ENCODE assay signal across 1 cellular context in the genomic region with DNA sequence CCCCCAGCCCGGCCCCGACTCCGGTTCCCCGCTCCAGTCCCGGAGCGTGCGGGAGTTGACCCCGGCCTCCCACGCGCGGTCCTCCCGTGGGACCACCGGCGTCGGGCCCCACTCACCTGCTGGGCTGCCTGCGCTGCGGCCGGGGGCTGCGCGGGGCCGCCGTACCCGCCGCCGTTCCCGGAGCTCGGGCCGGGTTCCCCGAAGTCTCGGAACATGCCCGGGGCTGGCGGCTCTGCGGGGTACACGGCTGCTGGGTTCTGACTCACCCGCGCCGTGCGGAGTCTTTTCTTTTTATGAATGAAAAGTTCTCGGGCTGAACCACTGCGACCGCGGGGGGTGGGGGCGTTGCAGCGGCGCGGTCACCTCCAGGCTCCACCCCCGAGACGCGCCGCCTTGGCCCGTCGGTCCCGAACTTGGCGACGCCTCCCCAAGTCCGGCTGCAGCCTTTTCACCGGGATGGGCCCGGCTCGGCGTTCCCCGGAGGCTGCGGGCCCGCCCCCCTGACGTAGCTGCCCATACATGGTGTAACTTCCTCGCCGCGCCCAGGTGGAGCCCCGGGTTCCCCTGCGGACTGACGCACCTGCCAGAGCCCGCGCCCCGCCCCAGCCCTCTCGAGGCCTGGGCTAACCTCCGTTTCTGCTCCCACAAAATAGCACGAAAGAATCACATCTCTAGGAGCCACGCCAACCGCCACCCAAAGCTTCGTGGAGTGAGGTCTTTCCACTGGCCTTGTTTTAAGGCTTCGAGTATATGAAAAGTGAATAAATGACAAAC.
TF ChIP-seq lines count a peak whose summit lies in the region.

TSS of gene FOSL1 (minus strand) at position 264 of the 774 bp plus-strand sequence. CDS start at position 215, 49 bp downstream.

TF ChIP-seq in HepG2, 621 proteins besides CTCF, POLR2A, EP300 and RAD21 (continued from another document and continues in another):
- TF ChIP-seq, protein P1, sequence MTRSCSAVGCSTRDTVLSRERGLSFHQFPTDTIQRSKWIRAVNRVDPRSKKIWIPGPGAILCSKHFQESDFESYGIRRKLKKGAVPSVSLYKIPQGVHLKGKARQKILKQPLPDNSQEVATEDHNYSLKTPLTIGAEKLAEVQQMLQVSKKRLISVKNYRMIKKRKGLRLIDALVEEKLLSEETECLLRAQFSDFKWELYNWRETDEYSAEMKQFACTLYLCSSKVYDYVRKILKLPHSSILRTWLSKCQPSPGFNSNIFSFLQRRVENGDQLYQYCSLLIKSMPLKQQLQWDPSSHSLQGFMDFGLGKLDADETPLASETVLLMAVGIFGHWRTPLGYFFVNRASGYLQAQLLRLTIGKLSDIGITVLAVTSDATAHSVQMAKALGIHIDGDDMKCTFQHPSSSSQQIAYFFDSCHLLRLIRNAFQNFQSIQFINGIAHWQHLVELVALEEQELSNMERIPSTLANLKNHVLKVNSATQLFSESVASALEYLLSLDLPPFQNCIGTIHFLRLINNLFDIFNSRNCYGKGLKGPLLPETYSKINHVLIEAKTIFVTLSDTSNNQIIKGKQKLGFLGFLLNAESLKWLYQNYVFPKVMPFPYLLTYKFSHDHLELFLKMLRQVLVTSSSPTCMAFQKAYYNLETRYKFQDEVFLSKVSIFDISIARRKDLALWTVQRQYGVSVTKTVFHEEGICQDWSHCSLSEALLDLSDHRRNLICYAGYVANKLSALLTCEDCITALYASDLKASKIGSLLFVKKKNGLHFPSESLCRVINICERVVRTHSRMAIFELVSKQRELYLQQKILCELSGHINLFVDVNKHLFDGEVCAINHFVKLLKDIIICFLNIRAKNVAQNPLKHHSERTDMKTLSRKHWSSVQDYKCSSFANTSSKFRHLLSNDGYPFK (CRISPR knock-in tag; IDR thresholded peaks at IDR 0.05; ENCODE audit: borderline replicate concordance): no peak
- TF ChIP-seq DZIP1 (CRISPR knock-in tag; IDR thresholded peaks at IDR 0.05) (0 out of 2 replicates have a peak, but pooled peaks have one; percentile 28), ZNF350 (CRISPR knock-in tag; IDR thresholded peaks at IDR 0.05; ENCODE audit: borderline replicate concordance, low read depth) (no peak), SAFB2 (CRISPR knock-in tag; IDR thresholded peaks at IDR 0.05; ENCODE audit: borderline replicate concordance, low read depth) (no peak), ZNF343 (CRISPR knock-in tag; IDR thresholded peaks at IDR 0.05) (no peak), ZBTB7A (CRISPR knock-in tag; IDR thresholded peaks at IDR 0.05) (no peak), ZNF577 (CRISPR knock-in tag; IDR thresholded peaks at IDR 0.05; ENCODE audit: borderline replicate concordance, low read depth) (no peak), MBD4 (IDR thresholded peaks at IDR 0.05; ENCODE audit: borderline replicate concordance, low read length) (no peak), BCL6 (CRISPR knock-in tag; IDR thresholded peaks at IDR 0.05) (peak; percentile 55; the same call in 1 of the 2 replicates), REPIN1 (CRISPR knock-in tag; IDR thresholded peaks at IDR 0.05; ENCODE audit: borderline replicate concordance, low read depth) (no peak; the same call in 1 of the 2 replicates), TOE1 (CRISPR knock-in tag; IDR thresholded peaks at IDR 0.05) (no peak), ZSCAN12 (CRISPR knock-in tag; IDR thresholded peaks at IDR 0.05) (no peak), DMAP1 (CRISPR knock-in tag; IDR thresholded peaks at IDR 0.05) (no peak), ZNF570 (CRISPR knock-in tag; IDR thresholded peaks at IDR 0.05; ENCODE audit: borderline replicate concordance) (no peak), KDM5B (CRISPR knock-in tag; IDR thresholded peaks at IDR 0.05; ENCODE audit: borderline replicate concordance) (no peak), ZSCAN31 (CRISPR knock-in tag; IDR thresholded peaks at IDR 0.05; ENCODE audit: low read depth) (peak; percentile 39), ZNF441 (CRISPR knock-in tag; IDR thresholded peaks at IDR 0.05; ENCODE audit: borderline replicate concordance) (no peak), ZBTB42 (CRISPR knock-in tag; IDR thresholded peaks at IDR 0.05) (no peak), POGZ (CRISPR knock-in tag; IDR thresholded peaks at IDR 0.05) (no peak), ZNF883 (CRISPR knock-in tag; IDR thresholded peaks at IDR 0.05; ENCODE audit: not compliant biosample characterization) (no peak), SMYD3 (CRISPR knock-in tag; IDR thresholded peaks at IDR 0.05) (no peak), ZNF556 (CRISPR knock-in tag; IDR thresholded peaks at IDR 0.05; ENCODE audit: borderline replicate concordance) (no peak), SNAI1 (CRISPR knock-in tag; IDR thresholded peaks at IDR 0.05; ENCODE audit: borderline replicate concordance) (peak; percentile 59; the same call in 1 of the 2 replicates), RELA (CRISPR knock-in tag; IDR thresholded peaks at IDR 0.05) (no peak), ISL2 (CRISPR knock-in tag; IDR thresholded peaks at IDR 0.05) (no peak), MTF1 (CRISPR knock-in tag; IDR thresholded peaks at IDR 0.05) (no peak), ZSCAN22 (CRISPR knock-in tag; IDR thresholded peaks at IDR 0.05) (no peak), GLI4 (CRISPR knock-in tag; IDR thresholded peaks at IDR 0.05; ENCODE audit: borderline replicate concordance) (no peak), MAX (IDR thresholded peaks at IDR 0.05) (peak; percentile 82), SIX1 (CRISPR knock-in tag; IDR thresholded peaks at IDR 0.05; ENCODE audit: borderline replicate concordance) (no peak), SRSF9 (IDR thresholded peaks at IDR 0.05; ENCODE audit: borderline replicate concordance, insufficient read depth, low read depth, low read length, poor library complexity, severe bottlenecking) (no peak), CENPX (CRISPR knock-in tag; IDR thresholded peaks at IDR 0.05) (no peak), SALL1 (CRISPR knock-in tag; IDR thresholded peaks at IDR 0.05) (peak; percentile 47; the same call in 1 of the 2 replicates), PHF5A (CRISPR knock-in tag; IDR thresholded peaks at IDR 0.05; ENCODE audit: low read depth, unreplicated experiment) (no peak), ADNP (CRISPR knock-in tag; IDR thresholded peaks at IDR 0.05) (no peak), NPAS2 (CRISPR knock-in tag; IDR thresholded peaks at IDR 0.05; ENCODE audit: borderline replicate concordance) (no peak), ZNF512B (CRISPR knock-in tag; IDR thresholded peaks at IDR 0.05; ENCODE audit: borderline replicate concordance) (no peak), ZNF572 (CRISPR knock-in tag; IDR thresholded peaks at IDR 0.05) (no peak), HOXD1 (CRISPR knock-in tag; IDR thresholded peaks at IDR 0.05) (no peak), NFKBIZ (CRISPR knock-in tag; IDR thresholded peaks at IDR 0.05) (no peak), SMAD9 (CRISPR knock-in tag; IDR thresholded peaks at IDR 0.05) (no peak; the same call in 1 of the 2 replicates), RBM22 (optimal IDR thresholded peaks at IDR 0.05; ENCODE audit: low read length) (no peak), ERF (CRISPR knock-in tag; IDR thresholded peaks at IDR 0.05) (peak; percentile 58), ZC3H13 (CRISPR knock-in tag; IDR thresholded peaks at IDR 0.05) (no peak)
- TF ChIP-seq, protein P2, sequence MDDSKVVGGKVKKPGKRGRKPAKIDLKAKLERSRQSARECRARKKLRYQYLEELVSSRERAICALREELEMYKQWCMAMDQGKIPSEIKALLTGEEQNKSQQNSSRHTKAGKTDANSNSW (CRISPR knock-in tag; IDR thresholded peaks at IDR 0.05; ENCODE audit: borderline replicate concordance): no peak; the same call in 1 of the 2 replicates
- TF ChIP-seq, protein P3, sequence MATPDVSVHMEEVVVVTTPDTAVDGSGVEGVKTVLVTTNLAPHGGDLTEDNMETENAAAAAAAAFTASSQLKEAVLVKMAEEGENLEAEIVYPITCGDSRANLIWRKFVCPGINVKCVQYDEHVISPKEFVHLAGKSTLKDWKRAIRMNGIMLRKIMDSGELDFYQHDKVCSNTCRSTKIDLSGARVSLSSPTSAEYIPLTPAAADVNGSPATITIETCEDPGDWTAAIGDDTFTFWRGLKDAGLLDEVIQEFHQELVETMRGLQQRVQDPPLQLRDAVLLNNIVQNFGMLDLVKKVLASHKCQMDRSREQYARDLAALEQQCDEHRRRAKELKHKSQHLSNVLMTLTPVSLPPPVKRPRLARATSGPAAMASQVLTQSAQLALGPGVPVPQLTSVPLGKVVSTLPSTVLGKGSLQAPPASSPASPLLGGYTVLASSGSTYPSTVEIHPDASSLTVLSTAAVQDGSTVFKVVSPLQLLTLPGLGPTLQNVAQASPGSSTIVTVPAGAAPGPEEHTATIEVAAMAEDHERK (CRISPR knock-in tag; IDR thresholded peaks at IDR 0.05; ENCODE audit: low read depth): no peak
- TF ChIP-seq, protein P4, sequence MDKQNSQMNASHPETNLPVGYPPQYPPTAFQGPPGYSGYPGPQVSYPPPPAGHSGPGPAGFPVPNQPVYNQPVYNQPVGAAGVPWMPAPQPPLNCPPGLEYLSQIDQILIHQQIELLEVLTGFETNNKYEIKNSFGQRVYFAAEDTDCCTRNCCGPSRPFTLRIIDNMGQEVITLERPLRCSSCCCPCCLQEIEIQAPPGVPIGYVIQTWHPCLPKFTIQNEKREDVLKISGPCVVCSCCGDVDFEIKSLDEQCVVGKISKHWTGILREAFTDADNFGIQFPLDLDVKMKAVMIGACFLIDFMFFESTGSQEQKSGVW (CRISPR knock-in tag; IDR thresholded peaks at IDR 0.05; ENCODE audit: borderline replicate concordance): no peak
- TF ChIP-seq, protein P5, sequence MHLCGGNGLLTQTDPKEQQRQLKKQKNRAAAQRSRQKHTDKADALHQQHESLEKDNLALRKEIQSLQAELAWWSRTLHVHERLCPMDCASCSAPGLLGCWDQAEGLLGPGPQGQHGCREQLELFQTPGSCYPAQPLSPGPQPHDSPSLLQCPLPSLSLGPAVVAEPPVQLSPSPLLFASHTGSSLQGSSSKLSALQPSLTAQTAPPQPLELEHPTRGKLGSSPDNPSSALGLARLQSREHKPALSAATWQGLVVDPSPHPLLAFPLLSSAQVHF (CRISPR knock-in tag; IDR thresholded peaks at IDR 0.05): no peak
- TF ChIP-seq, protein P6, sequence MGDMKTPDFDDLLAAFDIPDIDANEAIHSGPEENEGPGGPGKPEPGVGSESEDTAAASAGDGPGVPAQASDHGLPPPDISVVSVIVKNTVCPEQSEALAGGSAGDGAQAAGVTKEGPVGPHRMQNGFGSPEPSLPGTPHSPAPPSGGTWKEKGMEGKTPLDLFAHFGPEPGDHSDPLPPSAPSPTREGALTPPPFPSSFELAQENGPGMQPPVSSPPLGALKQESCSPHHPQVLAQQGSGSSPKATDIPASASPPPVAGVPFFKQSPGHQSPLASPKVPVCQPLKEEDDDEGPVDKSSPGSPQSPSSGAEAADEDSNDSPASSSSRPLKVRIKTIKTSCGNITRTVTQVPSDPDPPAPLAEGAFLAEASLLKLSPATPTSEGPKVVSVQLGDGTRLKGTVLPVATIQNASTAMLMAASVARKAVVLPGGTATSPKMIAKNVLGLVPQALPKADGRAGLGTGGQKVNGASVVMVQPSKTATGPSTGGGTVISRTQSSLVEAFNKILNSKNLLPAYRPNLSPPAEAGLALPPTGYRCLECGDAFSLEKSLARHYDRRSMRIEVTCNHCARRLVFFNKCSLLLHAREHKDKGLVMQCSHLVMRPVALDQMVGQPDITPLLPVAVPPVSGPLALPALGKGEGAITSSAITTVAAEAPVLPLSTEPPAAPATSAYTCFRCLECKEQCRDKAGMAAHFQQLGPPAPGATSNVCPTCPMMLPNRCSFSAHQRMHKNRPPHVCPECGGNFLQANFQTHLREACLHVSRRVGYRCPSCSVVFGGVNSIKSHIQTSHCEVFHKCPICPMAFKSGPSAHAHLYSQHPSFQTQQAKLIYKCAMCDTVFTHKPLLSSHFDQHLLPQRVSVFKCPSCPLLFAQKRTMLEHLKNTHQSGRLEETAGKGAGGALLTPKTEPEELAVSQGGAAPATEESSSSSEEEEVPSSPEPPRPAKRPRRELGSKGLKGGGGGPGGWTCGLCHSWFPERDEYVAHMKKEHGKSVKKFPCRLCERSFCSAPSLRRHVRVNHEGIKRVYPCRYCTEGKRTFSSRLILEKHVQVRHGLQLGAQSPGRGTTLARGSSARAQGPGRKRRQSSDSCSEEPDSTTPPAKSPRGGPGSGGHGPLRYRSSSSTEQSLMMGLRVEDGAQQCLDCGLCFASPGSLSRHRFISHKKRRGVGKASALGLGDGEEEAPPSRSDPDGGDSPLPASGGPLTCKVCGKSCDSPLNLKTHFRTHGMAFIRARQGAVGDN (CRISPR knock-in tag; IDR thresholded peaks at IDR 0.05): peak; percentile 63
